Comparison of ENCODE assay signal across 8 cellular contexts in genomic region chr12:59113831-59114273, GRCh38.
DNase-seq lines count a peak whose midpoint lies in the region; ATAC-seq and TF ChIP-seq lines count a peak whose summit lies in the region.

No MANE protein-coding gene starts in this region.

- no peaks in the 10 kb centered on the region for H3K9me3 Mint-ChIP-seq in activated CD8-positive, alpha-beta T cell treated with anti-CD3 and anti-CD28 coated beads for 36 hours

- H3K4me3 Mint-ChIP-seq in activated CD8-positive, alpha-beta T cell treated with anti-CD3 and anti-CD28 coated beads for 36 hours, result no peak overlapping the region

- no peak overlapping the region for H3K27ac ChIP-seq in DND-41 (ENCODE audit: low read length)

- peaks cover 6% of the 10 kb centered on the region for H3K4me1 ChIP-seq in DND-41 (ENCODE audit: insufficient read depth, low read length)

- peak overlapping the region; percentile 57; the same call in 1 of the 2 replicates for H2AFZ ChIP-seq in DND-41 (ENCODE audit: low read depth, low read length)

- H3K27me3 ChIP-seq in DND-41 (ENCODE audit: insufficient read depth, low read length, poor library complexity), result no peaks in the 10 kb centered on the region

- CTCF ChIA-PET in activated CD8-positive, alpha-beta T cell treated with anti-CD3 and anti-CD28 coated beads for 36 hours (lab: Charles Lee), result interaction anchor here (0.7 to 1.9 kb wide), 8 partner anchors 13 to 765 kb away, joined by 3 to 7 read pairs (median 3); no protein-coding TSS in a partner anchor

- no peaks in the 10 kb centered on the region for H3K79me2 ChIP-seq in DND-41 (ENCODE audit: insufficient read depth, low read length)

- no peak overlapping the region for H3K9ac ChIP-seq in DND-41 (ENCODE audit: low read depth, low read length)

- ATAC-seq in DND-41 (ENCODE audit: insufficient read depth, low read depth) (peak; percentile 88), HG03520 (IDR thresholded peaks at IDR 0.05; ENCODE audit: unreplicated experiment) (peak; percentile 91)
- peak; percentile 55 for ATAC-seq in activated CD8-positive, alpha-beta T cell treated with anti-CD3 and anti-CD28 coated beads for 36 hours

- no peaks in the 10 kb centered on the region for H3K36me3 ChIP-seq in DND-41 (ENCODE audit: insufficient read depth, low read length)

- POLR2A ChIA-PET in activated CD8-positive, alpha-beta T cell treated with anti-CD3 and anti-CD28 coated beads for 36 hours (lab: Charles Lee), result no interaction called here

- no peaks in the 10 kb centered on the region for H3K4me1 Mint-ChIP-seq in activated CD8-positive, alpha-beta T cell treated with anti-CD3 and anti-CD28 coated beads for 36 hours (ENCODE audit: low read depth)

- no peaks in the 10 kb centered on the region for H3K9me3 ChIP-seq in DND-41 (ENCODE audit: insufficient read depth, low read length, severe bottlenecking)

- H3K27ac Mint-ChIP-seq in activated CD8-positive, alpha-beta T cell treated with anti-CD3 and anti-CD28 coated beads for 36 hours, result no peak overlapping the region

- H3K4me3 ChIP-seq in DND-41 (ENCODE audit: low read depth in 1 of 2, low read length in 2 of 2), result no peak overlapping the region

- no peak overlapping the region; the same call in 1 of the 2 replicates for H3K4me2 ChIP-seq in DND-41 (ENCODE audit: insufficient read depth, low read length)

- H4K20me1 ChIP-seq in DND-41 (ENCODE audit: insufficient read depth, low read length), result no peaks in the 10 kb centered on the region

- H3K27me3 Mint-ChIP-seq in activated CD8-positive, alpha-beta T cell treated with anti-CD3 and anti-CD28 coated beads for 36 hours, result no peaks in the 10 kb centered on the region

- TF ChIP-seq CTCF in DND-41 (IDR thresholded peaks at IDR 0.05; ENCODE audit: borderline replicate concordance, extremely low read depth, low read length, poor library complexity, severe bottlenecking) (peak; percentile 88), GM20000 (IDR thresholded peaks at IDR 0.05; ENCODE audit: extremely low read depth, missing control alignments) (peak; percentile 80)
- peak; percentile 68 for TF ChIP-seq CTCF in activated CD8-positive, alpha-beta T cell treated with anti-CD3 and anti-CD28 coated beads for 36 hours (IDR thresholded peaks at IDR 0.05)

- DNase-seq in DND-41 (peak; percentile 77), GM20000 (ENCODE audit: low spot score) (peak; percentile 64), NCI-H460 (ENCODE audit: extremely low read depth, low read depth) (peak; percentile 77), germinal center (ENCODE audit: low spot score) (peak; percentile 33), pons (ENCODE audit: low spot score) (peak; percentile 86)
- peak; percentile 75 for DNase-seq in activated CD8-positive, alpha-beta T cell treated with anti-CD3 and anti-CD28 coated beads for 36 hours
- no peak for DNase-seq in stimulated activated naive CD4-positive, alpha-beta T cell treated with Interleukin-2 at 50 U/mL for 16 hours (lab: John Stamatoyannopoulos, UW)

- no peaks in the 10 kb centered on the region for H3K36me3 Mint-ChIP-seq in activated CD8-positive, alpha-beta T cell treated with anti-CD3 and anti-CD28 coated beads for 36 hours (ENCODE audit: low read depth)

- intact Hi-C loops in activated CD8-positive, alpha-beta T cell treated with anti-CD3 and anti-CD28 coated beads for 36 hours (cut with micrococcal nuclease), result loop anchor here (2.0 kb wide), 1 partner anchor 37 kb away; no protein-coding TSS in a partner anchor
